Comparison of ENCODE assay signal across 37 cellular contexts in the genomic region with DNA sequence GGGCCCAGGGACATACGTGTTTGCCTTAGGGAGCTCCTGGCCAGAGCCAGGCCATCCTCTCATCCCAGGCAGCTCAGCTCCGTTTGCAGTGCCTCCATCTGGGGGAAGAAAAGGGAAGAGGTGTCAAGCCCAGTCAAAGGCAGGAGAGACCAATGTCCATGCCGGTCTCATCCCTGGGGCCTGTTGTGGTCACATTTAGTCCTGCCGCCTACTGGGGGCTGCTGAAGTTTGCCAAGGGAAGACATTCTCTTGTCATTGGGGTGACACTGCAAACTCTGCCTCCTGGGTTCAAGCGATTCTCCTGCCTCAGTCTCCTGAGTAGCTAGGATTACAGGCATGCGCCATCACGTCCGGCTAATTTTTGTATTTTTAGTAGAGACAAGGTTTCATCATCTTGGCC.
"Had no signal": no experiment of that assay in that cellular context is flagged by ENCODE, and none has a peak within 500 bp of the region (broad histone marks: within the 10 kb centered on the region; RNA-seq: fewer than 3 reads in every experiment).

No MANE protein-coding gene starts in this region.

- DNase-seq: activated effector memory CD4-positive, alpha-beta T cell treated with anti-CD3 and anti-CD28 coated beads, Interleukin-2, amount 50 U/mL, for 16 hours; activated effector memory CD4-positive, alpha-beta T cell treated with Interleukin-2 at 50 U/mL for 16 hours; activated gamma-delta T cell; activated gamma-delta T cell treated with Interleukin-2 at 50 U/mL for 16 hours; activated naive CD4-positive, alpha-beta T cell; activated naive CD4-positive, alpha-beta T cell treated with anti-CD3 and anti-CD28 coated beads for 36 hours; activated naive CD4-positive, alpha-beta T cell treated with anti-CD3 and anti-CD28 coated beads, Interleukin-2, amount 10 ng/mL, durations not matched to agents 7 days and 5 days; activated naive CD4-positive, alpha-beta T cell treated with anti-CD3 and anti-CD28 coated beads, Interleukin-2, amount 50 U/mL, for 16 hours; activated naive CD4-positive, alpha-beta T cell treated with Interleukin-2 at 50 U/mL for 16 hours; activated naive CD8-positive, alpha-beta T cell treated with anti-CD3 and anti-CD28 coated beads, Interleukin-2, amount 10 ng/mL, durations not matched to agents 7 days and 5 days; activated naive CD8-positive, alpha-beta T cell treated with anti-CD3 and anti-CD28 coated beads, Interleukin-2, amount 50 U/mL, for 24 hours; activated T-cell treated with anti-CD3 and anti-CD28 coated beads for 4 hours; activated T-cell treated with anti-CD3 and anti-CD28 coated beads, Interleukin-2, amount 50 U/mL, for 1 hour; activated T-cell treated with anti-CD3 and anti-CD28 coated beads, Interleukin-2, amount 50 U/mL, for 24 hours; activated T-cell treated with anti-CD3 and anti-CD28 coated beads, Interleukin-2, amount 50 U/mL, for 4 hours; activated T-cell treated with anti-CD3 and anti-CD28 coated beads, Interleukin-2, amount 50 U/mL, for 48 hours; activated T-cell treated with anti-CD3 and anti-CD28 coated beads, Interleukin-2, amount 50 U/mL, for 72 hours; adrenal gland; amniotic stem cell; amygdala; anterior cingulate cortex; body of pancreas; brain microvascular endothelial cell; caudate nucleus; central memory CD4-positive, alpha-beta T cell; cerebellar nuclear complex had no signal

- H3K4me3 Mint-ChIP-seq: activated naive CD4-positive, alpha-beta T cell treated with anti-CD3 and anti-CD28 coated beads for 36 hours; activated naive CD4-positive, alpha-beta T cell treated with anti-CD3 and anti-CD28 coated beads, Interleukin-2, amount 10 ng/mL, durations not matched to agents 7 days and 5 days; activated naive CD4-positive, alpha-beta T cell treated with anti-CD3 and anti-CD28 coated beads, Interleukin-2, amount 50 U/mL, for 24 hours; activated naive CD8-positive, alpha-beta T cell; activated naive CD8-positive, alpha-beta T cell treated with anti-CD3 and anti-CD28 coated beads, Interleukin-2, amount 10 ng/mL, durations not matched to agents 7 days and 5 days; activated naive CD8-positive, alpha-beta T cell treated with anti-CD3 and anti-CD28 coated beads, Interleukin-2, amount 50 U/mL, for 24 hours; activated T-cell treated with anti-CD3 and anti-CD28 coated beads, Interleukin-2, amount 50 U/mL, for 24 hours; activated T-cell treated with anti-CD3 and anti-CD28 coated beads, Interleukin-2, amount 50 U/mL, for 4 hours; activated T-cell treated with anti-CD3 and anti-CD28 coated beads, Interleukin-2, amount 50 U/mL, for 72 hours; activated T-helper 1 cell treated with anti-CD3 and anti-CD28 coated beads, Interleukin-12 subunit alpha, Interleukin-12 subunit beta, Interleukin-2, Interleukin-4 antibody, amounts not matched to agents 30 ng/mL and 10 ng/mL and 1 ng/mL, durations not matched to agents 14 hours and 24 hours and 36 hours; activated T-helper 17 cell treated with anti-CD3 and anti-CD28 coated beads, Interleukin-2, amount 50 U/mL, for 72 hours; brain; central memory CD8-positive, alpha-beta T cell had no signal

- H3K27ac ChIP-seq: adrenal gland, ascending aorta, body of pancreas, brain microvascular endothelial cell, breast epithelium, cardiac muscle cell had no signal

- ATAC-seq: activated naive CD4-positive, alpha-beta T cell treated with anti-CD3 and anti-CD28 coated beads, Interleukin-2, amount 50 U/mL, for 72 hours; activated naive CD8-positive, alpha-beta T cell treated with anti-CD3 and anti-CD28 coated beads, Interleukin-2, amount 50 U/mL, for 24 hours; activated T-cell treated with anti-CD3 and anti-CD28 coated beads, Interleukin-2, amount 50 U/mL, for 4 hours; activated T-cell treated with anti-CD3 and anti-CD28 coated beads, Interleukin-2, amount 50 U/mL, for 72 hours; activated T-helper 17 cell treated with anti-CD3 and anti-CD28 coated beads, Interleukin-2, amount 50 U/mL, for 72 hours; body of pancreas had no signal

- H3K9me3 Mint-ChIP-seq: activated naive CD4-positive, alpha-beta T cell treated with anti-CD3 and anti-CD28 coated beads for 36 hours; activated naive CD4-positive, alpha-beta T cell treated with anti-CD3 and anti-CD28 coated beads, Interleukin-2, amount 10 ng/mL, durations not matched to agents 7 days and 5 days; activated naive CD4-positive, alpha-beta T cell treated with anti-CD3 and anti-CD28 coated beads, Interleukin-2, amount 50 U/mL, for 24 hours; activated naive CD4-positive, alpha-beta T cell treated with anti-CD3 and anti-CD28 coated beads, Interleukin-2, amount 50 U/mL, for 72 hours; activated naive CD8-positive, alpha-beta T cell treated with anti-CD3 and anti-CD28 coated beads, Interleukin-2, amount 10 ng/mL, durations not matched to agents 7 days and 5 days; activated naive CD8-positive, alpha-beta T cell treated with anti-CD3 and anti-CD28 coated beads, Interleukin-2, amount 50 U/mL, for 24 hours; activated T-cell treated with anti-CD3 and anti-CD28 coated beads, Interleukin-2, amount 50 U/mL, for 24 hours; activated T-cell treated with anti-CD3 and anti-CD28 coated beads, Interleukin-2, amount 50 U/mL, for 4 hours; activated T-helper 1 cell treated with anti-CD3 and anti-CD28 coated beads, Interleukin-12 subunit alpha, Interleukin-12 subunit beta, Interleukin-2, Interleukin-4 antibody, amounts not matched to agents 30 ng/mL and 10 ng/mL and 1 ng/mL, durations not matched to agents 14 hours and 24 hours and 36 hours; activated T-helper 17 cell treated with anti-CD3 and anti-CD28 coated beads, Interleukin-2, amount 50 U/mL, for 72 hours; activated T-helper 2 cell treated with anti-CD3 and anti-CD28 coated beads, Interferon-gamma antibody, Interleukin-2, Interleukin-4, amounts not matched to agents 10 μg/mL and 5 μg/mL and 100 μg/mL, durations not matched to agents 14 hours and 24 hours and 36 hours had no signal

- H3K9me3 ChIP-seq: adrenal gland, ascending aorta, body of pancreas, breast epithelium had no signal

- H3K4me1 Mint-ChIP-seq: activated naive CD4-positive, alpha-beta T cell treated with anti-CD3 and anti-CD28 coated beads, Interleukin-2, amount 10 ng/mL, durations not matched to agents 7 days and 5 days; activated naive CD4-positive, alpha-beta T cell treated with anti-CD3 and anti-CD28 coated beads, Interleukin-2, amount 50 U/mL, for 24 hours; activated naive CD8-positive, alpha-beta T cell treated with anti-CD3 and anti-CD28 coated beads, Interleukin-2, amount 10 ng/mL, durations not matched to agents 7 days and 5 days; activated naive CD8-positive, alpha-beta T cell treated with anti-CD3 and anti-CD28 coated beads, Interleukin-2, amount 50 U/mL, for 24 hours; activated T-helper 17 cell treated with anti-CD3 and anti-CD28 coated beads, Interleukin-2, amount 50 U/mL, for 72 hours; central memory CD8-positive, alpha-beta T cell had no signal

- H3K27me3 Mint-ChIP-seq: activated naive CD8-positive, alpha-beta T cell had no signal

- H3K4me1 ChIP-seq: adrenal gland, ascending aorta, body of pancreas, breast epithelium had no signal

- H3K27me3 ChIP-seq: ascending aorta, body of pancreas, brain microvascular endothelial cell had no signal

- H3K36me3 Mint-ChIP-seq: activated naive CD4-positive, alpha-beta T cell treated with anti-CD3 and anti-CD28 coated beads, Interleukin-2, amount 10 ng/mL, durations not matched to agents 7 days and 5 days; activated naive CD4-positive, alpha-beta T cell treated with anti-CD3 and anti-CD28 coated beads, Interleukin-2, amount 50 U/mL, for 24 hours; activated naive CD4-positive, alpha-beta T cell treated with anti-CD3 and anti-CD28 coated beads, Interleukin-2, amount 50 U/mL, for 72 hours; activated naive CD8-positive, alpha-beta T cell; activated naive CD8-positive, alpha-beta T cell treated with anti-CD3 and anti-CD28 coated beads, Interleukin-2, amount 10 ng/mL, durations not matched to agents 7 days and 5 days; brain had no signal

- H3K4me3 ChIP-seq: adrenal gland, ascending aorta, body of pancreas, breast epithelium, cardiac muscle cell had no signal

- H3K27ac Mint-ChIP-seq: activated naive CD4-positive, alpha-beta T cell treated with anti-CD3 and anti-CD28 coated beads for 36 hours; activated naive CD4-positive, alpha-beta T cell treated with anti-CD3 and anti-CD28 coated beads, Interleukin-2, amount 10 ng/mL, durations not matched to agents 7 days and 5 days; activated naive CD4-positive, alpha-beta T cell treated with anti-CD3 and anti-CD28 coated beads, Interleukin-2, amount 50 U/mL, for 24 hours; activated naive CD4-positive, alpha-beta T cell treated with anti-CD3 and anti-CD28 coated beads, Interleukin-2, amount 50 U/mL, for 72 hours; activated naive CD8-positive, alpha-beta T cell; activated naive CD8-positive, alpha-beta T cell treated with anti-CD3 and anti-CD28 coated beads, Interleukin-2, amount 10 ng/mL, durations not matched to agents 7 days and 5 days; activated naive CD8-positive, alpha-beta T cell treated with anti-CD3 and anti-CD28 coated beads, Interleukin-2, amount 50 U/mL, for 24 hours; activated T-cell treated with anti-CD3 and anti-CD28 coated beads, Interleukin-2, amount 50 U/mL, for 24 hours; activated T-cell treated with anti-CD3 and anti-CD28 coated beads, Interleukin-2, amount 50 U/mL, for 72 hours; activated T-helper 1 cell treated with anti-CD3 and anti-CD28 coated beads, Interleukin-12 subunit alpha, Interleukin-12 subunit beta, Interleukin-2, Interleukin-4 antibody, amounts not matched to agents 30 ng/mL and 10 ng/mL and 1 ng/mL, durations not matched to agents 14 hours and 24 hours and 36 hours; activated T-helper 17 cell treated with anti-CD3 and anti-CD28 coated beads, Interleukin-2, amount 50 U/mL, for 72 hours; activated T-helper 2 cell treated with anti-CD3 and anti-CD28 coated beads, Interferon-gamma antibody, Interleukin-2, Interleukin-4, amounts not matched to agents 10 μg/mL and 5 μg/mL and 100 μg/mL, durations not matched to agents 14 hours and 24 hours and 36 hours had no signal

- H3K36me3 ChIP-seq: adrenal gland, ascending aorta, brain microvascular endothelial cell, breast epithelium, cardiac muscle cell had no signal
